Comparison of ENCODE assay signal across 31 cellular contexts in genomic region chr16:84680843-84681629, GRCh38.
"Had no signal": no experiment of that assay in that cellular context is flagged by ENCODE, and none has a peak within 500 bp of the region (broad histone marks: within the 10 kb centered on the region; RNA-seq: fewer than 3 reads in every experiment).

No MANE protein-coding gene starts in this region.

- H3K27ac Mint-ChIP-seq: natural killer cell; nephron; neural progenitor cell; progenitor cell of endocrine pancreas; stimulated activated memory B cell treated with anti-CD40 and anti-IgM and Interleukin-4, amounts not matched to agents 10 μg/mL and 1 μg/mL and 100 μg/mL, for 72 hours; stimulated activated naive CD8-positive, alpha-beta T cell treated with anti-CD3 and anti-CD28 coated beads, Interleukin-15, amount 100 ng/mL, for 72 hours; type B pancreatic cell had no signal

- DNase-seq: natural killer cell; occipital lobe; ovary; posterior cingulate gyrus; psoas muscle; right cardiac atrium; spleen; stimulated activated CD4-positive, alpha-beta T cell treated with anti-CD3 and anti-CD28 coated beads, Interleukin-12 subunit alpha, Interleukin-12 subunit beta, amount 100 ng/mL, for 4 hours; stimulated activated CD4-positive, alpha-beta T cell treated with anti-CD3 and anti-CD28 coated beads, Interleukin-1b, Interleukin-23, amount 100 ng/mL, for 48 hours; stimulated activated CD4-positive, alpha-beta T cell treated with anti-CD3 and anti-CD28 coated beads, Interleukin-4, amount 100 ng/mL, for 1 hour; stimulated activated CD4-positive, alpha-beta T cell treated with anti-CD3 and anti-CD28 coated beads, Interleukin-4, amount 100 ng/mL, for 4 hours; stimulated activated CD8-positive, alpha-beta memory T cell treated with anti-CD3 and anti-CD28 coated beads, Interleukin-4, amount 100 ng/mL, for 48 hours; stimulated activated naive CD4-positive, alpha-beta T cell; stimulated activated naive CD8-positive, alpha-beta T cell treated with anti-CD3 and anti-CD28 coated beads, Interleukin-15, amount 100 ng/mL, for 72 hours; stimulated activated naive CD8-positive, alpha-beta T cell treated with anti-CD3 and anti-CD28 coated beads, Interleukin-15, Interleukin-2, amounts not matched to agents 100 U/mL and 50 U/mL, for 24 hours; substantia nigra; testis; transverse colon; uterus had no signal

- ATAC-seq: natural killer cell; psoas muscle; right cardiac atrium; sciatic nerve; stimulated activated memory B cell treated with anti-CD40 and anti-IgM and Interleukin-4, amounts not matched to agents 10 μg/mL and 1 μg/mL and 100 μg/mL, for 72 hours; stimulated activated naive CD8-positive, alpha-beta T cell treated with anti-CD3 and anti-CD28 coated beads, Interleukin-15, amount 100 ng/mL, for 72 hours; stimulated activated naive CD8-positive, alpha-beta T cell treated with anti-CD3 and anti-CD28 coated beads, Interleukin-15, Interleukin-2, amounts not matched to agents 100 U/mL and 50 U/mL, for 24 hours; upper lobe of right lung had no signal

- H3K4me2 ChIP-seq: neural progenitor cell, smooth muscle cell had no signal

- H2AFZ ChIP-seq: neural progenitor cell, parathyroid adenoma had no signal

- H3K36me3 ChIP-seq: neural progenitor cell, ovary, spleen, suprapubic skin, tibial artery, transverse colon, upper lobe of right lung, uterus had no signal

- H3K4me1 Mint-ChIP-seq: natural killer cell; stimulated activated naive CD8-positive, alpha-beta T cell treated with anti-CD3 and anti-CD28 coated beads, Interleukin-15, amount 100 ng/mL, for 72 hours had no signal

- H3K4me3 Mint-ChIP-seq: natural killer cell; nephron; neural progenitor cell; stimulated activated memory B cell treated with anti-CD40 and anti-IgM and Interleukin-4, amounts not matched to agents 10 μg/mL and 1 μg/mL and 100 μg/mL, for 72 hours; stimulated activated naive CD8-positive, alpha-beta T cell treated with anti-CD3 and anti-CD28 coated beads, Interleukin-15, amount 100 ng/mL, for 72 hours; type B pancreatic cell had no signal

- H3K4me3 ChIP-seq: neural progenitor cell, ovary, psoas muscle, skin epidermis, smooth muscle cell, spleen, suprapubic skin, testis, tibial artery, transverse colon, upper lobe of right lung, uterus had no signal

- H3K9ac ChIP-seq: neural progenitor cell, parathyroid adenoma had no signal

- H3K36me3 Mint-ChIP-seq: natural killer cell; neural progenitor cell; stimulated activated memory B cell treated with anti-CD40 and anti-IgM and Interleukin-4, amounts not matched to agents 10 μg/mL and 1 μg/mL and 100 μg/mL, for 72 hours; type B pancreatic cell had no signal

- H3K9me3 Mint-ChIP-seq: natural killer cell; nephron; neural progenitor cell; stimulated activated memory B cell treated with anti-CD40 and anti-IgM and Interleukin-4, amounts not matched to agents 10 μg/mL and 1 μg/mL and 100 μg/mL, for 72 hours; stimulated activated naive CD8-positive, alpha-beta T cell treated with anti-CD3 and anti-CD28 coated beads, Interleukin-15, amount 100 ng/mL, for 72 hours; type B pancreatic cell had no signal

- H3K79me2 ChIP-seq: parathyroid adenoma had no signal

- H3K9me3 ChIP-seq: ovary, psoas muscle, spleen, suprapubic skin, testis, tibial artery, transverse colon, upper lobe of right lung, uterus had no signal

- H3K27me3 ChIP-seq: ovary, testis, transverse colon, upper lobe of right lung, uterus had no signal

- H3K4me1 ChIP-seq: parathyroid adenoma, psoas muscle, spleen, suprapubic skin, testis, tibial artery, transverse colon, upper lobe of right lung, uterus had no signal

- H3K27ac ChIP-seq: neural progenitor cell, ovary, parathyroid adenoma, psoas muscle, skin epidermis, spleen, suprapubic skin, testis, tibial artery, transverse colon, upper lobe of right lung, uterus had no signal
